In genomic region chr10:94567714-94568520, GRCh38 we compare ENCODE assay signal across 2 cellular contexts.
TF ChIP-seq lines count a peak whose summit lies in the region.

No MANE protein-coding gene starts in this region.

TF ChIP-seq in HCT116, 20 proteins besides CTCF, POLR2A, EP300 and RAD21 (continued from another document):
- TF ChIP-seq YY1 (IDR thresholded peaks at IDR 0.05; ENCODE audit: extremely low read depth, insufficient replicate concordance, low read depth, low read length) (no peak), JUND (IDR thresholded peaks at IDR 0.05) (no peak), ZBTB33 (IDR thresholded peaks at IDR 0.05; ENCODE audit: extremely low read depth, insufficient replicate concordance, low read length) (no peak), CEBPB (IDR thresholded peaks at IDR 0.05; ENCODE audit: low read depth) (no peak), ZNF274 (IDR thresholded peaks at IDR 0.05; ENCODE audit: low read depth, low read length) (no peak), REST (IDR thresholded peaks at IDR 0.05; ENCODE audit: low read depth) (no peak)

TF ChIP-seq in SK-N-SH, 30 proteins besides CTCF, POLR2A, EP300 and RAD21 (continued from another document):
- TF ChIP-seq TEAD4 (IDR thresholded peaks at IDR 0.05; ENCODE audit: borderline replicate concordance, insufficient read depth) (no peak), MEF2A (IDR thresholded peaks at IDR 0.05; ENCODE audit: borderline replicate concordance, low read depth) (no peak), MAX (IDR thresholded peaks at IDR 0.05; ENCODE audit: low read depth) (no peak), RFX5 (IDR thresholded peaks at IDR 0.05; ENCODE audit: low read length) (no peak)
